Comparison of ENCODE assay signal across 9 cellular contexts in the genomic region with DNA sequence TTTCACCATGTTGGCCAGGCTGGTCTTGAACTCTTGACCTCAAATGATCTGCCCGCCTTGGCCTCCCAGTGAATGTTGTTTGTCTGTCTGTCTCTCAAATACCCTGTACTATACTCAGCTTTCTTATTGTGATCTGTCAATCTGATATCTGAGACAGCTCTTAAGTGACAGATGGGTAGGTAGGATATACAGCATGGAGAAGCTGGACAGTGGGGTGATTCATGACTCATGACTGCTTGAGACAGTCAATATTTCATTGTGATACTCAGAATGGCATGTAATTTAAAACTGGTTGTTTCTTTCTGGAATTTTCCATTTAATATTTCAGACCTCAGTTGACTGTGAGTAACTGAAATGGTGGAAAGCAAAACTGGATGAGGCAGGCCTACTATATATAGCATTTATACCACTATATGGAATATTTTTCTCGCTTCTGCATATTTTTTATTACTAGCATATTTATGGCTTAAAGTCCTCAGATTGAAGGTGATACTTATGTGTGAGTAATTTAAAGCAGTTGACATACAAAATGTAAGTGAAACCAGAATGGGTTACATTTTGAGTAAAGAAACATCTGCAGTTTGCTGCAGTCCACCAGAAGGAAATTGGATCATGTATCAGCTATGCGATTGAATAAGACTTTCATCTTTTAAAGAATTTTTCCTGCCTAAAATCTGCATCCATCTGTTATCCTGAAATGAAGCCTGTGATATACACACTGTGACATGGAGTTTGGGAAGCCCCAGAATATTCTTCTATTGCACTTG. TPM values are rescaled to one million over a fixed set of nuclear protein-coding genes. Genes with fewer than 3 reads are reported as not detected.
DNase-seq lines count a peak whose midpoint lies in the region; ATAC-seq and TF ChIP-seq lines count a peak whose summit lies in the region.
"Had no signal": no experiment of that assay in that cellular context is flagged by ENCODE, and none has a peak within 500 bp of the region (broad histone marks: within the 10 kb centered on the region; RNA-seq: fewer than 3 reads in every experiment).

No MANE protein-coding gene starts in this region.

- CTCF ChIA-PET in CD4-positive, alpha-beta T cell (lab: Charles Lee) = no interaction called here

- H3K27me3 Mint-ChIP-seq in CD4-positive, alpha-beta T cell = no peaks in the 10 kb centered on the region

- H3K27me3 ChIP-seq in CD4-positive, alpha-beta T cell (ENCODE audit: control insufficient read depth, insufficient read depth, low read length) = no peaks in the 10 kb centered on the region
- H3K27me3 ChIP-seq: esophagus squamous epithelium had no signal

- no peak for TF ChIP-seq CTCF in epithelial cell of esophagus (IDR thresholded peaks at IDR 0.05; ENCODE audit: insufficient read depth, low read depth, low read length, missing control alignments)
- TF ChIP-seq CTCF in CD4-positive, alpha-beta T cell (IDR thresholded peaks at IDR 0.05) = no peak

- POLR2A ChIA-PET in CD4-positive, alpha-beta T cell (lab: Charles Lee) = no interaction called here

- no peak overlapping the region for H3K4me3 Mint-ChIP-seq in CD4-positive, alpha-beta T cell

- H3K36me3 Mint-ChIP-seq in CD4-positive, alpha-beta T cell (ENCODE audit: low read depth) = no peaks in the 10 kb centered on the region

- no peak overlapping the region for H3K27ac Mint-ChIP-seq in CD4-positive, alpha-beta T cell

- no peak overlapping the region for H3K4me3 ChIP-seq in epithelial cell of esophagus (ENCODE audit: low read length)
- H3K4me3 ChIP-seq: esophagus squamous epithelium had no signal

- peaks cover 2% of the 10 kb centered on the region for H3K9me3 Mint-ChIP-seq in CD4-positive, alpha-beta T cell

- H3K4me1 Mint-ChIP-seq in CD4-positive, alpha-beta T cell (ENCODE audit: low read depth) = no peaks in the 10 kb centered on the region

- ATAC-seq in GM21423 (IDR thresholded peaks at IDR 0.05; ENCODE audit: unreplicated experiment) (peak; percentile 50), HG03196 (IDR thresholded peaks at IDR 0.05; ENCODE audit: unreplicated experiment) (peak; percentile 71)
- ATAC-seq in CD4-positive, alpha-beta T cell (ENCODE audit: poor library complexity) = no peak

- H3K27ac ChIP-seq in CD4-positive, alpha-beta T cell (ENCODE audit: low read depth, low read length) = no peak overlapping the region
- H3K27ac ChIP-seq: esophagus squamous epithelium had no signal

- DNase-seq in GM03348 (ENCODE audit: low spot score) (peak; percentile 22), epithelial cell of esophagus (ENCODE audit: low read depth) (peak; percentile 30), NK-92 (lab: John Stamatoyannopoulos, UW; ENCODE audit: unreplicated experiment) (no peak), amygdala (lab: John Stamatoyannopoulos, UW) (no peak), GF-D8 (lab: John Stamatoyannopoulos, UW) (no peak)
- DNase-seq in CD4-positive, alpha-beta T cell = no peak
- DNase-seq: esophagus squamous epithelium had no signal

- no peaks in the 10 kb centered on the region for H3K9me3 ChIP-seq in CD4-positive, alpha-beta T cell (ENCODE audit: control insufficient read depth, low read length)
- H3K9me3 ChIP-seq: esophagus squamous epithelium had no signal

- intact Hi-C loops in CD4-positive, alpha-beta T cell (cut with DNase I, micrococcal nuclease) = no loop called here

RNA-seq across cellular contexts. Expression of a gene that starts 22.3 kb away (rescaled TPM):
- total RNA-seq in CD4-positive, alpha-beta T cell = not detected

Comparison
In these comparisons a context has a peak if more than half of its experiments do, and no peak if none do; other contexts are left out.
1. DNase-seq: peak in GM03348 (single experiment) and epithelial cell of esophagus (single experiment); none in CD4-positive, alpha-beta T cell (0 of 10), NK-92 (single experiment), amygdala (0 of 56) and GF-D8 (single experiment).